ENCODE assay signal across 11 cellular contexts in the genomic region with DNA sequence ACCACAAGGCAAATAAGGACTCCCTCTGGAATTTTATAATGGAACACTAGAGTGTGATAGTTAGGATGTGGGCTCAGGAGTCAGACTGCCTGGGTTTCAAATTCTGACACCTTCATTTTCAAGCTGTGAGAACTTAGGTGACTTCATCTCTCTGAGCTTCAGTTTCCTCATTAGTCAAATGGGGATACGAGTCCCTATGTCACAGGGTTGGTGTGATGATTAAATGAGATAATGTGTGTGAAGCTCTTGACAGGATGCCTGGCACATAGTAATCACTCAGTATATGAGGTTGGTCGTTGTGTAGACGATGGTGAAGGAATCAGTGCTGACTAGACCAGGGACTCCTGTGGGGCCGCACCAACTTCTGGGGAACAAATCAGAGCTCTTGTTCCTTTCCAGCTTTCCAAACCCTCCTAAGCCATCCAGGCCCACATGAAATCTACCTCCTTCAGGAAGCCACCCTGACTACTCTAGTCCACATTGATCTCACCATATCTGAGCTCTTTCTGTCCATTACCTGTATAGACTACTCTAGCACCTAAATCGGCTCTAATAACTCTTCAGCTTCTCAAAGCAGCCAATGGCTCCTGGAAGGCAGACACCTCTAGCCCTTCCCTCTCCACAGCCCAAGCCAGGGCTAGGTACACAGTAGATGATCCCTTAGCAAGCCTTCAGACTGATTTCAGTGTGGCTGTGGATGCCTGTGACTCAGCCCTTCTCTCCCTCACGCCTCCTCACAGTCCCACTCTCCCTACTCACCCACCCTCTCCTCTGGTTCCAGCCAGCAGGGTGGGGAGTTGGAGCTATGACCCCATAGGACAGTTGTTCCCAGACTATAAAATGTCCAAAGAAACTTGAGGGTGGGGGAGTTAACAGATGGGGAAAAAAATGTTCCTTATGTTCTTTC. TPM values are rescaled to one million over a fixed set of nuclear protein-coding genes. Genes with fewer than 3 reads are reported as not detected.
DNase-seq lines count a peak whose midpoint lies in the region; TF ChIP-seq lines count a peak whose summit lies in the region.
"Had no signal": no experiment of that assay in that cellular context is flagged by ENCODE, and none has a peak within 500 bp of the region (broad histone marks: within the 10 kb centered on the region; RNA-seq: fewer than 3 reads in every experiment).

No MANE protein-coding gene starts in this region.

- CTCF ChIA-PET in activated naive CD4-positive, alpha-beta T cell treated with anti-CD3 and anti-CD28 coated beads, Interleukin-2, amount 10 ng/mL, durations not matched to agents 7 days and 5 days (lab: Charles Lee): interaction anchor here (1.2 to 7.7 kb wide), 2 partner anchors 71 to 86 kb away, joined by 3 to 64 read pairs; no protein-coding TSS in a partner anchor

- no peak for TF ChIP-seq CTCF in HFFc6 (IDR thresholded peaks at IDR 0.05)
- TF ChIP-seq CTCF in nephron progenitor cell (IDR thresholded peaks at IDR 0.05): no peak
- TF ChIP-seq CTCF in spleen (IDR thresholded peaks at IDR 0.05 in 8 of 11, conservative IDR thresholded peaks at IDR 0.05 in 3 of 11): no peak

- no peak overlapping the region for H3K4me3 ChIP-seq in spleen

- H3K4me1 Mint-ChIP-seq in HFFc6 (ENCODE audit: low read depth) (peaks cover 8% of the 10 kb centered on the region), nephron progenitor cell (peaks cover 49% of the 10 kb centered on the region)
- peaks cover 65% of the 10 kb centered on the region for H3K4me1 Mint-ChIP-seq in activated naive CD4-positive, alpha-beta T cell treated with anti-CD3 and anti-CD28 coated beads, Interleukin-2, amount 10 ng/mL, durations not matched to agents 7 days and 5 days

- 67 to 83% (median 78%) methylated on average over 6 of the region's 6 CpGs for WGBS in spleen, 5 donors

- intact Hi-C loops in spleen (cut with DNase I; ENCODE audit: low total_unique reads): no loop called here

- H3K36me3 Mint-ChIP-seq in HFFc6 (ENCODE audit: low read depth) (no peaks in the 10 kb centered on the region), nephron progenitor cell (ENCODE audit: low read depth) (no peaks in the 10 kb centered on the region)
- peaks cover 22% of the 10 kb centered on the region for H3K36me3 Mint-ChIP-seq in activated naive CD4-positive, alpha-beta T cell treated with anti-CD3 and anti-CD28 coated beads, Interleukin-2, amount 10 ng/mL, durations not matched to agents 7 days and 5 days
- H3K36me3 Mint-ChIP-seq: naive B cell, WTC11 had no signal

- TF ChIP-seq POLR2A in spleen (IDR thresholded peaks at IDR 0.05): no peak

- peaks cover 0 to 51% (median 17%) of the 10 kb centered on the region in 7 donors for H3K27me3 ChIP-seq in spleen (replicated peaks in 1 of 7)

- peaks cover 10 to 62% (median 42%) of the 10 kb centered on the region in 6 donors for H3K4me1 ChIP-seq in spleen

- H3K27ac ChIP-seq in spleen: peak overlapping the region in 1 of 8 donors; percentile 29

- no peaks in the 10 kb centered on the region for H3K36me3 ChIP-seq in spleen

- H3K9me3 ChIP-seq in spleen: no peaks in the 10 kb centered on the region

- DNase-seq in Daoy (ENCODE audit: low read depth): peak; percentile 69
- DNase-seq in HFFc6: peak; percentile 41
- no peak for DNase-seq in activated naive CD4-positive, alpha-beta T cell treated with anti-CD3 and anti-CD28 coated beads, Interleukin-2, amount 10 ng/mL, durations not matched to agents 7 days and 5 days
- DNase-seq in left kidney (ENCODE audit: low read depth, low spot score): peak; percentile 20
- no peak for DNase-seq in nephron progenitor cell
- DNase-seq in spleen: no peak
- DNase-seq in cortex of kidney (lab: John Stamatoyannopoulos, UW): no peak
- no peak for DNase-seq in NCI-H748 treated with DMSO at 0.1 percent for 48 hours (lab: John Stamatoyannopoulos, UW)
- DNase-seq: naive B cell, OCI-M1 had no signal

- H3K9me3 Mint-ChIP-seq in HFFc6: no peaks in the 10 kb centered on the region
- no peaks in the 10 kb centered on the region for H3K9me3 Mint-ChIP-seq in activated naive CD4-positive, alpha-beta T cell treated with anti-CD3 and anti-CD28 coated beads, Interleukin-2, amount 10 ng/mL, durations not matched to agents 7 days and 5 days
- no peaks in the 10 kb centered on the region for H3K9me3 Mint-ChIP-seq in nephron progenitor cell
- H3K9me3 Mint-ChIP-seq: naive B cell, WTC11 had no signal

- H3K27me3 Mint-ChIP-seq in HFFc6 (ENCODE audit: insufficient read depth) (peaks cover 20% of the 10 kb centered on the region), nephron progenitor cell (ENCODE audit: low read depth, poor library complexity) (peaks cover 26% of the 10 kb centered on the region)
- H3K27me3 Mint-ChIP-seq in activated naive CD4-positive, alpha-beta T cell treated with anti-CD3 and anti-CD28 coated beads, Interleukin-2, amount 10 ng/mL, durations not matched to agents 7 days and 5 days: peaks cover 47% of the 10 kb centered on the region

- no peak overlapping the region for H3K27ac Mint-ChIP-seq in HFFc6
- H3K27ac Mint-ChIP-seq in activated naive CD4-positive, alpha-beta T cell treated with anti-CD3 and anti-CD28 coated beads, Interleukin-2, amount 10 ng/mL, durations not matched to agents 7 days and 5 days: peak overlapping the region; percentile 86
- no peak overlapping the region for H3K27ac Mint-ChIP-seq in nephron progenitor cell
- H3K27ac Mint-ChIP-seq: WTC11 had no signal

- no peak overlapping the region for H3K4me3 Mint-ChIP-seq in HFFc6
- H3K4me3 Mint-ChIP-seq in activated naive CD4-positive, alpha-beta T cell treated with anti-CD3 and anti-CD28 coated beads, Interleukin-2, amount 10 ng/mL, durations not matched to agents 7 days and 5 days: peak overlapping the region; percentile 54
- H3K4me3 Mint-ChIP-seq in nephron progenitor cell: no peak overlapping the region

RNA-seq across cellular contexts. Expression of gene TCF7, which starts 2.5 kb away (rescaled TPM):
- total RNA-seq in Daoy (2014; rRNA removed; shearing (Covaris generic)): 4.1 and 4.3 TPM in 2 replicates
- total RNA-seq in HFFc6 (2021; fragmentation: NEBNext Ultra II Directional; extraction: Animal tissue kit (Norgen Biotek cat#: 25700)): 1 to 10 TPM in 5 of 6 experiments, under 1 TPM in 1; 0.99 to 3.9 (median 3.2) TPM
- total RNA-seq in spleen: 10 to 100 TPM; 29.0 to 88.3 (median 53.7) TPM
- 10 to 100 TPM; 13.7 to 24.3 (median 18.1) TPM for polyA plus RNA-seq in spleen

Comparison
In these comparisons a context has a peak if more than half of its experiments do, and no peak if none do; other contexts are left out.
1. DNase-seq: peak in Daoy (single experiment), HFFc6 (single experiment) and left kidney (single experiment); none in activated naive CD4-positive, alpha-beta T cell treated with anti-CD3 and anti-CD28 coated beads, Interleukin-2, amount 10 ng/mL, durations not matched to agents 7 days and 5 days (single experiment), nephron progenitor cell (single experiment), spleen (single experiment), cortex of kidney (single experiment) and NCI-H748 treated with DMSO at 0.1 percent for 48 hours (single experiment).